Comparison of ENCODE assay signal across 3 cellular contexts in the genomic region with DNA sequence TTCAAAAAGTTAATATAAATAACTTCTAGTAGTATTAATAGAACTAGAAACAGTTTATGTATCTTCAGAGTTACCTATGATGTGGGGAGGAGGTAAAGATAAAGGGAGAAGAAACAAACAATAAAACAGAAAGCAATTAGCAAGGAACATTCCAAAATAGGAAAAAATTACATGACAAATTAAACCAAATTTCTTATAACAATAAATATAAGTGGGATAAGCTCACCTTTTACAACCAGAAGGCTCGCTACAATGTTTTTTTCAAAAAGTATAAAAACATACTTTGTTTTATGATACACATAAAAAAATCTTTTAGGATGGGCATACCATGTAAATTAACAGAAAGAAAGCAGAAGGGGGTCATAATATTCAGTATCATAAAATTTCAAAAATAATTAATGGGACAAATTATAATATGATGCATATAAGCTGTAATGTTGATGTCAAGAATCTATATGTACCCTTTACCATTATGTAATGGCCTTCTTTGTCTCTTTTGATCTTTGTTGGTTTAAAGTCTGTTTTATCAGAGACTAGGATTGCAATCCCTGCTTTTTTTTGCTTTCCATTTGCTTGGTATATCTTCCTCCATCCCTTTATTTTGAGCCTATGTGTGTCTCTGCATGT.
TF ChIP-seq lines count a peak whose summit lies in the region.

No MANE protein-coding gene starts in this region.

TF ChIP-seq in SK-N-SH treated with all-trans-retinoic acid at 6 μM for 48 hours, 23 proteins besides CTCF, POLR2A, EP300 and RAD21:
- no peak for TF ChIP-seq ISL1 (CRISPR knock-in tag; IDR thresholded peaks at IDR 0.05)
- 0 out of 2 replicates have a peak, but pooled peaks have one; percentile 11 for TF ChIP-seq ZNF8 (CRISPR knock-in tag; IDR thresholded peaks at IDR 0.05)

TF ChIP-seq in SK-N-SH, 30 proteins besides CTCF, POLR2A, EP300 and RAD21:
- no peak for TF ChIP-seq ELF1 (IDR thresholded peaks at IDR 0.05)
- no peak for TF ChIP-seq NRF1 (IDR thresholded peaks at IDR 0.05; ENCODE audit: low read depth, low read length)
- TF ChIP-seq NFIC (IDR thresholded peaks at IDR 0.05; ENCODE audit: borderline replicate concordance): no peak
- no peak for TF ChIP-seq RXRA (IDR thresholded peaks at IDR 0.05; ENCODE audit: borderline replicate concordance, low read depth)
- TF ChIP-seq GATA2 (CRISPR knock-in tag; IDR thresholded peaks at IDR 0.05): no peak
- no peak for TF ChIP-seq CHD2 (IDR thresholded peaks at IDR 0.05; ENCODE audit: low read length, partially characterized antibody)
- no peak for TF ChIP-seq FOXM1 (IDR thresholded peaks at IDR 0.05; ENCODE audit: low read depth)
- TF ChIP-seq SIN3A (IDR thresholded peaks at IDR 0.05; ENCODE audit: borderline replicate concordance, low read depth, low read length): no peak
- no peak for TF ChIP-seq JUND (IDR thresholded peaks at IDR 0.05)
- TF ChIP-seq YY1 (IDR thresholded peaks at IDR 0.05; ENCODE audit: low read depth): no peak
- TF ChIP-seq, protein P1, sequence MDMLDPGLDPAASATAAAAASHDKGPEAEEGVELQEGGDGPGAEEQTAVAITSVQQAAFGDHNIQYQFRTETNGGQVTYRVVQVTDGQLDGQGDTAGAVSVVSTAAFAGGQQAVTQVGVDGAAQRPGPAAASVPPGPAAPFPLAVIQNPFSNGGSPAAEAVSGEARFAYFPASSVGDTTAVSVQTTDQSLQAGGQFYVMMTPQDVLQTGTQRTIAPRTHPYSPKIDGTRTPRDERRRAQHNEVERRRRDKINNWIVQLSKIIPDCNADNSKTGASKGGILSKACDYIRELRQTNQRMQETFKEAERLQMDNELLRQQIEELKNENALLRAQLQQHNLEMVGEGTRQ (IDR thresholded peaks at IDR 0.05; ENCODE audit: borderline replicate concordance, low read depth, low read length): no peak
- TF ChIP-seq TEAD4 (IDR thresholded peaks at IDR 0.05; ENCODE audit: borderline replicate concordance, insufficient read depth): no peak
- TF ChIP-seq, protein P2, sequence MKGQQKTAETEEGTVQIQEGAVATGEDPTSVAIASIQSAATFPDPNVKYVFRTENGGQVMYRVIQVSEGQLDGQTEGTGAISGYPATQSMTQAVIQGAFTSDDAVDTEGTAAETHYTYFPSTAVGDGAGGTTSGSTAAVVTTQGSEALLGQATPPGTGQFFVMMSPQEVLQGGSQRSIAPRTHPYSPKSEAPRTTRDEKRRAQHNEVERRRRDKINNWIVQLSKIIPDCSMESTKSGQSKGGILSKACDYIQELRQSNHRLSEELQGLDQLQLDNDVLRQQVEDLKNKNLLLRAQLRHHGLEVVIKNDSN (IDR thresholded peaks at IDR 0.05; ENCODE audit: borderline replicate concordance, low read depth): no peak
- no peak for TF ChIP-seq EZH2phosphoT487 (IDR thresholded peaks at IDR 0.05; ENCODE audit: borderline replicate concordance, low read depth)
- no peak for TF ChIP-seq MXI1 (IDR thresholded peaks at IDR 0.05; ENCODE audit: low read depth, low read length)
- TF ChIP-seq FOSL2 (IDR thresholded peaks at IDR 0.05; ENCODE audit: borderline replicate concordance, low read depth): no peak
- TF ChIP-seq SMC3 (IDR thresholded peaks at IDR 0.05; ENCODE audit: low read depth, low read length): no peak

TF ChIP-seq in K562, 482 proteins besides CTCF, POLR2A, EP300 and RAD21:
- 0 out of 2 replicates have a peak, but pooled peaks have one; percentile 61 for TF ChIP-seq ZNF354B (CRISPR knock-in tag; IDR thresholded peaks at IDR 0.05)
- TF ChIP-seq PPARD (CRISPR knock-in tag; IDR thresholded peaks at IDR 0.05): no peak
- no peak for TF ChIP-seq CHCHD3 (CRISPR knock-in tag; IDR thresholded peaks at IDR 0.05)
- peak; percentile 98 for TF ChIP-seq ZNF507 (tag; conservative IDR thresholded peaks at IDR 0.05)
